8 cellular contexts compared by ENCODE assay signal in genomic region chr2:9799729-9800632, GRCh38. TPM values are rescaled to one million over a fixed set of nuclear protein-coding genes. Genes with fewer than 3 reads are reported as not detected.
DNase-seq lines count a peak whose midpoint lies in the region; ATAC-seq and TF ChIP-seq lines count a peak whose summit lies in the region.

No MANE protein-coding gene starts in this region.

- no peaks in the 10 kb centered on the region for H3K27me3 ChIP-seq in body of pancreas
- peaks cover 0 to 4% (median 0%) of the 10 kb centered on the region in 7 donors for H3K27me3 ChIP-seq in spleen (replicated peaks in 1 of 7)

- DNase-seq in NK-92 treated with Interleukin-12 subunit alpha and Interleukin-12 subunit beta, amount 100 ng/mL, for 24 hours (lab: John Stamatoyannopoulos, UW) = peak; percentile 26
- DNase-seq in NK-92 (lab: John Stamatoyannopoulos, UW; ENCODE audit: unreplicated experiment) (no peak), NCI-H1930 (lab: John Stamatoyannopoulos, UW) (peak; percentile 60 to 66), UCSD-AML1 (lab: John Stamatoyannopoulos, UW; ENCODE audit: unreplicated experiment) (peak; percentile 86), body of pancreas (peak; percentile 82 to 90 (median 86)), iPS-NIHi11 (ENCODE audit: low spot score) (peak; percentile 95), spleen (peak; percentile 95)

- H3K27ac ChIP-seq in body of pancreas = no peak overlapping the region
- peak overlapping the region in 5 of 8 donors; percentile 8 to 72 (median 48) for H3K27ac ChIP-seq in spleen

- H3K36me3 ChIP-seq in body of pancreas (replicated peaks in 1 of 2; ENCODE audit: insufficient read depth in 1 of 2, low read depth in 2 of 2) (no peaks in the 10 kb centered on the region), spleen (no peaks in the 10 kb centered on the region)

- H3K4me3 ChIP-seq in body of pancreas = no peak overlapping the region
- peak overlapping the region in 1 of 8 donors; percentile 45 for H3K4me3 ChIP-seq in spleen

- intact Hi-C loops in body of pancreas (cut with DNase I) (loop anchor here (10.0 kb wide), 1 partner anchor 635 kb away; no protein-coding TSS in a partner anchor), spleen (cut with DNase I; ENCODE audit: low total_unique reads) (no loop called here)

- 20 to 21% methylated on average over 14 of the region's 14 CpGs for WGBS in body of pancreas, 2 donors
- 17 to 21% (median 19%) methylated on average over 14 of the region's 14 CpGs for WGBS in spleen, 5 donors

- ATAC-seq in HG02885 (IDR thresholded peaks at IDR 0.05; ENCODE audit: poor library complexity, unreplicated experiment) (peak; percentile 80), body of pancreas (peak; percentile 79)

- no peak for TF ChIP-seq POLR2A in body of pancreas (IDR thresholded peaks at IDR 0.05)
- TF ChIP-seq POLR2A in spleen (IDR thresholded peaks at IDR 0.05) = no peak

- H3K9me3 ChIP-seq in body of pancreas (no peaks in the 10 kb centered on the region), spleen (peaks cover 0 to 5% (median 0%) of the 10 kb centered on the region in 8 donors)

- H3K4me1 ChIP-seq in body of pancreas = peaks cover 31% of the 10 kb centered on the region
- H3K4me1 ChIP-seq in spleen = peaks cover 8 to 46% (median 23%) of the 10 kb centered on the region in 6 donors

- peak; percentile 92 to 98 (median 94) for TF ChIP-seq CTCF in body of pancreas (IDR thresholded peaks at IDR 0.05)
- peak; percentile 88 to 97 (median 94) for TF ChIP-seq CTCF in spleen (IDR thresholded peaks at IDR 0.05 in 8 of 11, conservative IDR thresholded peaks at IDR 0.05 in 3 of 11)

RNA-seq across cellular contexts. Expression of gene TAF1B, which starts 43.3 kb away (rescaled TPM):
- 10 to 100 TPM; 12.9 to 19.5 TPM for total RNA-seq in body of pancreas
- total RNA-seq in spleen = 10 to 100 TPM; 11.5 to 26.5 (median 19.1) TPM
- polyA plus RNA-seq in spleen = 1 to 10 TPM; 3.8 to 5.3 (median 4.2) TPM

Comparison
In these comparisons a context has a peak if more than half of its experiments do, and no peak if none do; other contexts are left out.
1. H3K27ac ChIP-seq: peak in spleen (5 of 8); none in body of pancreas (0 of 4).